35 cellular contexts compared by ENCODE assay signal in genomic region chr5:140012443-140012842, GRCh38. TPM values are rescaled to one million over a fixed set of nuclear protein-coding genes. Genes with fewer than 3 reads are reported as not detected.
"Had no signal": no experiment of that assay in that cellular context is flagged by ENCODE, and none has a peak within 500 bp of the region (broad histone marks: within the 10 kb centered on the region; RNA-seq: fewer than 3 reads in every experiment).

No MANE protein-coding gene starts in this region.

- ATAC-seq: activated CD4-positive, alpha-beta T cell treated with anti-CD3 and anti-CD28 coated beads for 36 hours; activated CD8-positive, alpha-beta memory T cell treated with anti-CD3 and anti-CD28 coated beads, Interleukin-2, amount 10 ng/mL, durations not matched to agents 7 days and 5 days; activated CD8-positive, alpha-beta T cell treated with anti-CD3 and anti-CD28 coated beads, Interleukin-2, amount 10 ng/mL, durations not matched to agents 7 days and 5 days; activated naive CD4-positive, alpha-beta T cell treated with anti-CD3 and anti-CD28 coated beads, Interleukin-2, amount 50 U/mL, for 72 hours; body of pancreas had no signal

- H3K9me3 ChIP-seq: adrenal gland, body of pancreas, breast epithelium had no signal

- DNase-seq: activated B cell treated with CpG ODN at 0.5 μM for 24 hours; activated CD4-positive, alpha-beta memory T cell treated with anti-CD3 and anti-CD28 coated beads, Interleukin-2, amount 10 ng/mL, durations not matched to agents 7 days and 5 days; activated CD4-positive, alpha-beta T cell treated with anti-CD3 and anti-CD28 coated beads for 1 hour; activated CD4-positive, alpha-beta T cell treated with anti-CD3 and anti-CD28 coated beads for 36 hours; activated CD4-positive, alpha-beta T cell treated with anti-CD3 and anti-CD28 coated beads for 48 hours; activated CD4-positive, alpha-beta T cell treated with anti-CD3 and anti-CD28 coated beads, Interleukin-2, amount 10 ng/mL, durations not matched to agents 7 days and 5 days; activated CD4-positive, alpha-beta T cell treated with anti-CD3 and anti-CD28 coated beads, Interleukin-2, amount 50 U/mL, for 48 hours; activated CD8-positive, alpha-beta memory T cell treated with anti-CD3 and anti-CD28 coated beads for 24 hours; activated CD8-positive, alpha-beta memory T cell treated with anti-CD3 and anti-CD28 coated beads, Interleukin-2, amount 10 ng/mL, durations not matched to agents 7 days and 5 days; activated CD8-positive, alpha-beta memory T cell treated with anti-CD3 and anti-CD28 coated beads, Interleukin-2, amount 50 U/mL, for 48 hours; activated CD8-positive, alpha-beta T cell treated with anti-CD3 and anti-CD28 coated beads, Interleukin-2, amount 10 ng/mL, durations not matched to agents 7 days and 5 days; activated effector memory CD4-positive, alpha-beta T cell treated with anti-CD3 and anti-CD28 coated beads, Interleukin-2, amount 50 U/mL, for 16 hours; activated gamma-delta T cell treated with Interleukin-2 at 50 U/mL for 16 hours; activated naive CD4-positive, alpha-beta T cell; activated naive CD4-positive, alpha-beta T cell treated with anti-CD3 and anti-CD28 coated beads for 36 hours; activated naive CD4-positive, alpha-beta T cell treated with anti-CD3 and anti-CD28 coated beads, Interleukin-2, amount 50 U/mL, for 16 hours; activated naive CD8-positive, alpha-beta T cell treated with anti-CD3 and anti-CD28 coated beads for 36 hours; activated T-cell treated with anti-CD3 and anti-CD28 coated beads, Interleukin-2, amount 50 U/mL, for 24 hours; activated T-cell treated with anti-CD3 and anti-CD28 coated beads, Interleukin-2, amount 50 U/mL, for 48 hours; adrenal gland; amniotic stem cell; aorta; body of pancreas; brain microvascular endothelial cell; central memory CD4-positive, alpha-beta T cell; T-helper 1 cell; T-helper 2 cell; T-helper 9 cell had no signal

- H3K4me3 Mint-ChIP-seq: activated B cell treated with CpG ODN at 0.5 μM for 24 hours; activated CD4-positive, alpha-beta memory T cell treated with anti-CD3 and anti-CD28 coated beads, Interleukin-2, amount 10 ng/mL, durations not matched to agents 7 days and 5 days; activated CD4-positive, alpha-beta T cell treated with anti-CD3 and anti-CD28 coated beads for 36 hours; activated CD4-positive, alpha-beta T cell treated with anti-CD3 and anti-CD28 coated beads, Interleukin-2, amount 10 ng/mL, durations not matched to agents 7 days and 5 days; activated CD8-positive, alpha-beta memory T cell treated with anti-CD3 and anti-CD28 coated beads, Interleukin-2, amount 10 ng/mL, durations not matched to agents 7 days and 5 days; activated CD8-positive, alpha-beta T cell treated with anti-CD3 and anti-CD28 coated beads, Interleukin-2, amount 10 ng/mL, durations not matched to agents 7 days and 5 days; activated naive CD4-positive, alpha-beta T cell treated with anti-CD3 and anti-CD28 coated beads for 36 hours; activated naive CD8-positive, alpha-beta T cell treated with anti-CD3 and anti-CD28 coated beads for 36 hours; activated T-cell treated with anti-CD3 and anti-CD28 coated beads, Interleukin-2, amount 50 U/mL, for 24 hours; T-helper 1 cell treated with Interleukin-12 subunit alpha and Interleukin-12 subunit beta and Interleukin-4 antibody, amounts not matched to agents 30 μg/mL and 1 μg/mL, for 36 hours; T-helper 2 cell treated with Interferon-gamma antibody and Interleukin-4, amounts not matched to agents 5 μg/mL and 100 μg/mL, for 36 hours had no signal

- H3K27ac Mint-ChIP-seq: activated B cell treated with CpG ODN at 0.5 μM for 24 hours; activated CD4-positive, alpha-beta memory T cell treated with anti-CD3 and anti-CD28 coated beads, Interleukin-2, amount 10 ng/mL, durations not matched to agents 7 days and 5 days; activated CD4-positive, alpha-beta T cell treated with anti-CD3 and anti-CD28 coated beads for 36 hours; activated CD4-positive, alpha-beta T cell treated with anti-CD3 and anti-CD28 coated beads, Interleukin-2, amount 10 ng/mL, durations not matched to agents 7 days and 5 days; activated CD8-positive, alpha-beta memory T cell treated with anti-CD3 and anti-CD28 coated beads, Interleukin-2, amount 10 ng/mL, durations not matched to agents 7 days and 5 days; activated CD8-positive, alpha-beta T cell treated with anti-CD3 and anti-CD28 coated beads, Interleukin-2, amount 10 ng/mL, durations not matched to agents 7 days and 5 days; activated naive CD4-positive, alpha-beta T cell treated with anti-CD3 and anti-CD28 coated beads for 36 hours; activated naive CD4-positive, alpha-beta T cell treated with anti-CD3 and anti-CD28 coated beads, Interleukin-2, amount 50 U/mL, for 72 hours; activated naive CD8-positive, alpha-beta T cell treated with anti-CD3 and anti-CD28 coated beads for 36 hours; activated T-cell treated with anti-CD3 and anti-CD28 coated beads, Interleukin-2, amount 50 U/mL, for 24 hours; T-helper 1 cell treated with Interleukin-12 subunit alpha and Interleukin-12 subunit beta and Interleukin-4 antibody, amounts not matched to agents 30 μg/mL and 1 μg/mL, for 36 hours; T-helper 2 cell treated with Interferon-gamma antibody and Interleukin-4, amounts not matched to agents 5 μg/mL and 100 μg/mL, for 36 hours had no signal

- H3K27me3 ChIP-seq: adrenal gland, body of pancreas, breast epithelium had no signal

- H3K4me1 ChIP-seq: breast epithelium had no signal

- H3K36me3 Mint-ChIP-seq: activated CD8-positive, alpha-beta memory T cell treated with anti-CD3 and anti-CD28 coated beads, Interleukin-2, amount 10 ng/mL, durations not matched to agents 7 days and 5 days; activated naive CD4-positive, alpha-beta T cell treated with anti-CD3 and anti-CD28 coated beads, Interleukin-2, amount 50 U/mL, for 72 hours; activated naive CD8-positive, alpha-beta T cell treated with anti-CD3 and anti-CD28 coated beads for 36 hours had no signal

- H3K4me3 ChIP-seq: adrenal gland, body of pancreas, breast epithelium had no signal

- H3K9me3 Mint-ChIP-seq: activated B cell treated with CpG ODN at 0.5 μM for 24 hours; activated CD4-positive, alpha-beta memory T cell treated with anti-CD3 and anti-CD28 coated beads, Interleukin-2, amount 10 ng/mL, durations not matched to agents 7 days and 5 days; activated CD4-positive, alpha-beta T cell treated with anti-CD3 and anti-CD28 coated beads, Interleukin-2, amount 10 ng/mL, durations not matched to agents 7 days and 5 days; activated naive CD4-positive, alpha-beta T cell treated with anti-CD3 and anti-CD28 coated beads for 36 hours; activated naive CD4-positive, alpha-beta T cell treated with anti-CD3 and anti-CD28 coated beads, Interleukin-2, amount 50 U/mL, for 72 hours; activated naive CD8-positive, alpha-beta T cell treated with anti-CD3 and anti-CD28 coated beads for 36 hours; activated T-cell treated with anti-CD3 and anti-CD28 coated beads, Interleukin-2, amount 50 U/mL, for 24 hours; T-helper 1 cell treated with Interleukin-12 subunit alpha and Interleukin-12 subunit beta and Interleukin-4 antibody, amounts not matched to agents 30 μg/mL and 1 μg/mL, for 36 hours; T-helper 2 cell treated with Interferon-gamma antibody and Interleukin-4, amounts not matched to agents 5 μg/mL and 100 μg/mL, for 36 hours had no signal

- H3K4me1 Mint-ChIP-seq: activated B cell treated with CpG ODN at 0.5 μM for 24 hours; activated CD4-positive, alpha-beta memory T cell treated with anti-CD3 and anti-CD28 coated beads, Interleukin-2, amount 10 ng/mL, durations not matched to agents 7 days and 5 days; activated CD4-positive, alpha-beta T cell treated with anti-CD3 and anti-CD28 coated beads for 36 hours; activated CD4-positive, alpha-beta T cell treated with anti-CD3 and anti-CD28 coated beads, Interleukin-2, amount 10 ng/mL, durations not matched to agents 7 days and 5 days; activated CD8-positive, alpha-beta memory T cell treated with anti-CD3 and anti-CD28 coated beads, Interleukin-2, amount 10 ng/mL, durations not matched to agents 7 days and 5 days; activated naive CD8-positive, alpha-beta T cell treated with anti-CD3 and anti-CD28 coated beads for 36 hours had no signal

- H3K36me3 ChIP-seq: adrenal gland, brain microvascular endothelial cell, breast epithelium had no signal

- H3K27me3 Mint-ChIP-seq: activated CD4-positive, alpha-beta T cell treated with anti-CD3 and anti-CD28 coated beads for 36 hours had no signal

- FAIRE-seq: astrocyte, TTC549 had no signal

- H3K27ac ChIP-seq: adrenal gland, body of pancreas, brain microvascular endothelial cell, breast epithelium, VCaP had no signal

RNA-seq across cellular contexts. Expression of gene NRG2, which starts 30.7 kb away (rescaled TPM):
- total RNA-seq: activated CD4-positive, alpha-beta memory T cell treated with anti-CD3 and anti-CD28 coated beads, Interleukin-2, amount 10 ng/mL, durations not matched to agents 7 days and 5 days; activated CD4-positive, alpha-beta T cell treated with anti-CD3 and anti-CD28 coated beads, Interleukin-2, amount 10 ng/mL, durations not matched to agents 7 days and 5 days; activated CD8-positive, alpha-beta T cell treated with anti-CD3 and anti-CD28 coated beads, Interleukin-2, amount 10 ng/mL, durations not matched to agents 7 days and 5 days; activated naive CD4-positive, alpha-beta T cell treated with anti-CD3 and anti-CD28 coated beads for 36 hours had no signal
